In the genomic region with DNA sequence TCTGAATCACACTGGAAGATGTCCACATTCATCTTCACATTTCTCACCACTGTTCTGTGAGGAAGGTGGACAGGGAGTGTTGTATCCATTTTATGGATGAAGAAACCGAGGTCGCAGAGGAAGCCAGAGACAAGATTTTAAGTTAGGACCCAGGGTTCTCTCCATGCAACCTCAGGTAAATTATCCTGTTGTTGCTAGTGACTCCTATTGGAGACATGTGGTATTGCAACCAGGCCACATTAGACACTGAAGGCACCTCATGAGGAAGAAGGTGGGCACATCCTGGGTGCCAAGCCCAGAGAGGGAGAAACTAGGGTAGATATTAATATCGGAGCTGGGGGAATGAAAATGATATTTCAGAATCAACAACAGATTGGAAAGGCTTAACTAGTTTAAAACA, we compare ENCODE assay signal across 10 cellular contexts. TPM values are rescaled to one million over a fixed set of nuclear protein-coding genes. Genes with fewer than 3 reads are reported as not detected.
DNase-seq lines count a peak whose midpoint lies in the region; ATAC-seq and TF ChIP-seq lines count a peak whose summit lies in the region.
"Had no signal": no experiment of that assay in that cellular context is flagged by ENCODE, and none has a peak within 500 bp of the region (broad histone marks: within the 10 kb centered on the region; RNA-seq: fewer than 3 reads in every experiment).

No MANE protein-coding gene starts in this region.

- no peak overlapping the region for H3K23ac ChIP-seq in IMR-90 (ENCODE audit: low read depth, low read length)

- H3F3A ChIP-seq in DOHH2 (ENCODE audit: control insufficient read depth, insufficient read depth): no peaks in the 10 kb centered on the region

- H2BK5ac ChIP-seq in IMR-90 (ENCODE audit: low read depth, low read length, poor library complexity, severe bottlenecking): no peak overlapping the region

- no peaks in the 10 kb centered on the region for H3K9me1 ChIP-seq in IMR-90 (ENCODE audit: insufficient read depth, low read length)

- H3K9ac ChIP-seq in IMR-90 (ENCODE audit: low read depth, low read length): no peak overlapping the region

- no peak for TF ChIP-seq RAD21 in IMR-90 (IDR thresholded peaks at IDR 0.05; ENCODE audit: low read length)

- no peaks in the 10 kb centered on the region for H3K79me1 ChIP-seq in IMR-90 (ENCODE audit: low read depth in 1 of 2, low read length in 2 of 2)

- H3K27me3 Mint-ChIP-seq in osteocyte (ENCODE audit: unreplicated experiment): peaks cover 46% of the 10 kb centered on the region

- no peak overlapping the region for H3K14ac ChIP-seq in IMR-90 (replicated peaks; ENCODE audit: low read depth, low read length)

- H3K27ac Mint-ChIP-seq in osteocyte (ENCODE audit: unreplicated experiment): no peak overlapping the region

- H3K56ac ChIP-seq in IMR-90 (ENCODE audit: extremely low read depth, insufficient read depth, low read length): no peak overlapping the region

- CTCF ChIA-PET in IMR-90 (lab: Yijun Ruan, JAX): interaction anchor here (0.5 to 0.9 kb wide), 2 partner anchors 100 to 251 kb away, joined by 3 read pairs; no protein-coding TSS in a partner anchor

- peaks cover 3% of the 10 kb centered on the region; the same call in 1 of the 2 replicates for H3K27me3 ChIP-seq in DOHH2 (ENCODE audit: control insufficient read depth, low read length)
- H3K27me3 ChIP-seq in IMR-90 (ENCODE audit: control insufficient read depth, insufficient read depth, low read length): peaks cover 36% of the 10 kb centered on the region

- dilution Hi-C loops in IMR-90 (cut with HindIII; ENCODE audit: low sequenced_read_pairs, unreplicated experiment): no loop called here

- ATAC-seq in IMR-90 (ENCODE audit: low read depth): no peak

- no peak overlapping the region for H2BK20ac ChIP-seq in IMR-90 (ENCODE audit: low read depth, low read length)

- in situ Hi-C loops in IMR-90 (cut with MboI; ENCODE audit: low sequenced_read_pairs): no loop called here

- POLR2A ChIA-PET in IMR-90 (lab: Charles Lee; ENCODE audit: unreplicated experiment): no interaction called here

- BruUV-seq in IMR-90 (replicated peaks; lab: Mats Ljungman, UMichigan): no TSS peak

- H4K20me1 ChIP-seq in DOHH2 (ENCODE audit: control insufficient read depth, insufficient read depth, low read depth, low read length) (no peaks in the 10 kb centered on the region), IMR-90 (ENCODE audit: insufficient read depth, low read length) (no peaks in the 10 kb centered on the region)

- H3K18ac ChIP-seq in IMR-90 (ENCODE audit: low read depth, low read length): no peak overlapping the region

- no peak for TF ChIP-seq POLR2A in IMR-90 (IDR thresholded peaks at IDR 0.05; ENCODE audit: low read depth, low read length)

- no peak overlapping the region for H3K4me3 Mint-ChIP-seq in osteocyte (ENCODE audit: unreplicated experiment)

- intact Hi-C loops in IMR-90 (cut with micrococcal nuclease): loop anchor here (1.0 kb wide), 1 partner anchor 158 kb away; no protein-coding TSS in a partner anchor
- intact Hi-C loops in head of caudate nucleus (cut with DNase I): loop anchor here (10.0 kb wide), 1 partner anchor 92 kb away; no protein-coding TSS in a partner anchor

- H2AK9ac ChIP-seq in IMR-90 (replicated peaks; ENCODE audit: low read depth, low read length, poor library complexity): no peak overlapping the region

- no peaks in the 10 kb centered on the region for H3K4me1 ChIP-seq in DOHH2 (ENCODE audit: control insufficient read depth, low read length)
- H3K4me1 ChIP-seq in IMR-90 (ENCODE audit: control insufficient read depth, insufficient read depth, low read length): no peaks in the 10 kb centered on the region

- H3K27ac ChIP-seq in DOHH2 (ENCODE audit: low read depth, low read length): no peak overlapping the region
- no peak overlapping the region for H3K27ac ChIP-seq in IMR-90 (ENCODE audit: insufficient read depth, low read length)

- H3K4me2 ChIP-seq in DOHH2 (ENCODE audit: low read length) (no peak overlapping the region), IMR-90 (ENCODE audit: low read depth, low read length) (no peak overlapping the region)

- no peaks in the 10 kb centered on the region for H3K79me2 ChIP-seq in DOHH2 (ENCODE audit: control insufficient read depth, low read length)

- no peaks in the 10 kb centered on the region for H3K9me2 ChIP-seq in DOHH2 (replicated peaks; ENCODE audit: control insufficient read depth, low read length)

- H3K36me3 ChIP-seq in DOHH2 (ENCODE audit: control insufficient read depth, low read length): no peaks in the 10 kb centered on the region
- H3K36me3 ChIP-seq in IMR-90 (ENCODE audit: control insufficient read depth, insufficient read depth, low read length): no peaks in the 10 kb centered on the region

- H2BK15ac ChIP-seq in IMR-90 (ENCODE audit: low read depth, low read length): no peak overlapping the region

- WGBS in IMR-90 (ENCODE audit: extremely low coverage in 2 of 2, insufficient read length in 1 of 2), 2 experiments: no CpG with 5 or more reads among the region's 3 CpGs

- no peak overlapping the region for H4K5ac ChIP-seq in IMR-90 (ENCODE audit: low read depth, low read length)

- no peak overlapping the region for H2AK5ac ChIP-seq in IMR-90 (ENCODE audit: low read depth, low read length)

- peaks cover 18% of the 10 kb centered on the region for H3K9me3 ChIP-seq in DOHH2 (ENCODE audit: control insufficient read depth, insufficient read depth, low read length)
- peaks cover 7% of the 10 kb centered on the region for H3K9me3 ChIP-seq in IMR-90 (ENCODE audit: control insufficient read depth, insufficient read depth, low read length)

- no peak overlapping the region for H2AFZ ChIP-seq in IMR-90 (replicated peaks; ENCODE audit: low read length, poor library complexity)

- H2BK120ac ChIP-seq in IMR-90 (ENCODE audit: low read depth, low read length): no peak overlapping the region

- no peak overlapping the region for H4K8ac ChIP-seq in IMR-90 (ENCODE audit: low read depth in 2 of 2, low read length in 2 of 2)

- no peak overlapping the region for H3K4ac ChIP-seq in IMR-90 (ENCODE audit: low read depth, low read length)

- peaks cover 2% of the 10 kb centered on the region for H3K4me1 Mint-ChIP-seq in osteocyte (ENCODE audit: unreplicated experiment)

- H3K4me3 ChIP-seq in DOHH2 (ENCODE audit: low read length) (no peak overlapping the region), IMR-90 (ENCODE audit: insufficient read depth, low read depth, low read length) (no peak overlapping the region), cardiac fibroblast (replicated peaks in 1 of 2; ENCODE audit: low read depth in 2 of 2, low read length in 2 of 2) (no peak overlapping the region)

- H4K91ac ChIP-seq in IMR-90 (ENCODE audit: insufficient read depth, low read depth, low read length): no peak overlapping the region

- no peaks in the 10 kb centered on the region for H3K36me3 Mint-ChIP-seq in osteocyte (ENCODE audit: unreplicated experiment)

- DNase-seq in IMR-90 (no peak), cardiac fibroblast (ENCODE audit: low read depth in 2 of 2) (peak in 1 of 2 donors; percentile 22), osteocyte (ENCODE audit: extremely low spot score, unreplicated experiment) (no peak), AG08396 (ENCODE audit: low spot score) (no peak), DMS79 (lab: John Stamatoyannopoulos, UW) (no peak), head of caudate nucleus (no peak)
- DNase-seq: activated CD8-positive, alpha-beta memory T cell treated with anti-CD3 and anti-CD28 coated beads, Interleukin-2, amount 50 U/mL, for 4 hours; NCI-H446 treated with DMSO at 0.1 percent for 48 hours; stimulated activated CD4-positive, alpha-beta T cell treated with anti-CD3 and anti-CD28 coated beads, Interleukin-1b, Interleukin-23, amount 100 ng/mL, for 48 hours had no signal

- TF ChIP-seq CTCF in DOHH2 (IDR thresholded peaks at IDR 0.05; ENCODE audit: low read depth, low read length, poor library complexity, severe bottlenecking) (peak; percentile 72), IMR-90 (conservative IDR thresholded peaks at IDR 0.05; ENCODE audit: low read depth, low read length) (peak; percentile 33), cardiac fibroblast (IDR thresholded peaks at IDR 0.05; ENCODE audit: low read depth, low read length) (peak; percentile 78), osteocyte (IDR thresholded peaks at IDR 0.05) (peak; percentile 44)

- H3K9me3 Mint-ChIP-seq in osteocyte (ENCODE audit: unreplicated experiment): no peaks in the 10 kb centered on the region

TF ChIP-seq in IMR-90, 13 proteins besides CTCF, POLR2A, EP300 and RAD21 (continues in another document):
- TF ChIP-seq SMC3 (IDR thresholded peaks at IDR 0.05; ENCODE audit: low read depth, low read length): no peak
- no peak for TF ChIP-seq RCOR1 (IDR thresholded peaks at IDR 0.05; ENCODE audit: insufficient replicate concordance, low read length)
- no peak for TF ChIP-seq MAFK (IDR thresholded peaks at IDR 0.05; ENCODE audit: low read depth, low read length)
- no peak for TF ChIP-seq CEBPB (IDR thresholded peaks at IDR 0.05; ENCODE audit: low read depth, low read length)
- TF ChIP-seq, protein P1, sequence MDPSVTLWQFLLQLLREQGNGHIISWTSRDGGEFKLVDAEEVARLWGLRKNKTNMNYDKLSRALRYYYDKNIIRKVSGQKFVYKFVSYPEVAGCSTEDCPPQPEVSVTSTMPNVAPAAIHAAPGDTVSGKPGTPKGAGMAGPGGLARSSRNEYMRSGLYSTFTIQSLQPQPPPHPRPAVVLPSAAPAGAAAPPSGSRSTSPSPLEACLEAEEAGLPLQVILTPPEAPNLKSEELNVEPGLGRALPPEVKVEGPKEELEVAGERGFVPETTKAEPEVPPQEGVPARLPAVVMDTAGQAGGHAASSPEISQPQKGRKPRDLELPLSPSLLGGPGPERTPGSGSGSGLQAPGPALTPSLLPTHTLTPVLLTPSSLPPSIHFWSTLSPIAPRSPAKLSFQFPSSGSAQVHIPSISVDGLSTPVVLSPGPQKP (IDR thresholded peaks at IDR 0.05; ENCODE audit: borderline replicate concordance, low read depth, low read length): no peak
- no peak for TF ChIP-seq MAZ (IDR thresholded peaks at IDR 0.05; ENCODE audit: borderline replicate concordance, low read depth, low read length)
- no peak for TF ChIP-seq BHLHE40 (IDR thresholded peaks at IDR 0.05; ENCODE audit: low read depth, low read length)
- no peak for TF ChIP-seq FOS (IDR thresholded peaks at IDR 0.05; ENCODE audit: low read depth, low read length)
- TF ChIP-seq RFX5 (IDR thresholded peaks at IDR 0.05; ENCODE audit: low read depth, low read length): no peak
- no peak for TF ChIP-seq MXI1 (IDR thresholded peaks at IDR 0.05; ENCODE audit: borderline replicate concordance, low read depth, low read length)
- no peak for TF ChIP-seq CHD1 (IDR thresholded peaks at IDR 0.05; ENCODE audit: low read depth, low read length)

RNA-seq across cellular contexts. Expression of gene WNT9B, which starts 8.5 kb away (rescaled TPM):
- not detected in 2 replicates for total RNA-seq in IMR-90 (2012; rRNA removed)
- polyA plus RNA-seq in IMR-90 (2012; rRNA removed): not detected in 2 replicates
- not detected in 2 replicates for polyA plus RNA-seq in IMR-90 (2012; cell fraction: cytosol; rRNA removed)
- polyA plus RNA-seq in IMR-90 (2012; cell fraction: nucleus; rRNA removed; ENCODE audit: low replicate concordance): not detected in 2 replicates
- total RNA-seq in osteocyte: not detected in 2 replicates

RNA-seq across cellular contexts. Expression of gene WNT3, which starts 24.3 kb away (rescaled TPM):
- total RNA-seq in IMR-90 (2012; rRNA removed) (0.56 and 0.72 TPM in 2 replicates), osteocyte (2.0 and 2.4 TPM in 2 replicates)
- polyA plus RNA-seq in IMR-90 (2012; rRNA removed): 0.99 and 1.0 TPM in 2 replicates
- 0.58 and 0.71 TPM in 2 replicates for polyA plus RNA-seq in IMR-90 (2012; cell fraction: cytosol; rRNA removed)
- polyA plus RNA-seq in IMR-90 (2012; cell fraction: nucleus; rRNA removed; ENCODE audit: low replicate concordance): 3.1 and 4.9 TPM in 2 replicates
